33 cellular contexts compared by ENCODE assay signal in genomic region chr2:65500319-65501040, GRCh38.
DNase-seq lines count a peak whose midpoint lies in the region; ATAC-seq and TF ChIP-seq lines count a peak whose summit lies in the region.
"Had no signal": no experiment of that assay in that cellular context is flagged by ENCODE, and none has a peak within 500 bp of the region (broad histone marks: within the 10 kb centered on the region; RNA-seq: fewer than 3 reads in every experiment).

No MANE protein-coding gene starts in this region.

- H3K27ac ChIP-seq in OCI-LY1 (ENCODE audit: low read depth, low read length, poor library complexity, severe bottlenecking) (no peak overlapping the region), adrenal gland (no peak overlapping the region), GM23338 (ENCODE audit: low read depth) (no peak overlapping the region)
- H3K27ac ChIP-seq in CD8-positive, alpha-beta memory T cell (ENCODE audit: low read depth, low read length), result no peak overlapping the region
- H3K27ac ChIP-seq: coronary artery, HL-60, PC-9, thoracic aorta, uterus had no signal

- intact Hi-C loops in adrenal gland (cut with DNase I), result no loop called here

- H3K9me3 Mint-ChIP-seq in GM23338, result no peaks in the 10 kb centered on the region; the same call in 2 of the 3 replicates
- no peaks in the 10 kb centered on the region for H3K9me3 Mint-ChIP-seq in CD8-positive, alpha-beta memory T cell
- H3K9me3 Mint-ChIP-seq: activated naive CD8-positive, alpha-beta T cell treated with anti-CD3 and anti-CD28 coated beads, Interleukin-2, amount 50 U/mL, for 24 hours; natural killer cell; stimulated activated naive CD8-positive, alpha-beta T cell treated with anti-CD3 and anti-CD28 coated beads, Interleukin-15, Interleukin-2, amounts not matched to agents 100 ng/mL and 50 ng/mL, for 24 hours had no signal

- H3K4me3 ChIP-seq in OCI-LY1 (ENCODE audit: low read depth, low read length, poor library complexity, severe bottlenecking), result peak overlapping the region; percentile 23
- H3K4me3 ChIP-seq in adrenal gland, result no peak overlapping the region
- H3K4me3 ChIP-seq in GM23338, result no peak overlapping the region
- no peak overlapping the region for H3K4me3 ChIP-seq in CD8-positive, alpha-beta memory T cell (ENCODE audit: low read length)
- H3K4me3 ChIP-seq: coronary artery, lung, PC-9, thoracic aorta, uterus had no signal

- no peak for TF ChIP-seq POLR2A in adrenal gland (IDR thresholded peaks at IDR 0.05)

- peaks cover 13% of the 10 kb centered on the region for H3K4me1 ChIP-seq in OCI-LY1 (ENCODE audit: insufficient read depth, low read length, severe bottlenecking)
- no peaks in the 10 kb centered on the region for H3K4me1 ChIP-seq in adrenal gland (replicated peaks in 1 of 2)
- H3K4me1 ChIP-seq in GM23338 (ENCODE audit: insufficient read depth), result peaks cover 7% of the 10 kb centered on the region; the same call in 1 of the 2 replicates
- H3K4me1 ChIP-seq in CD8-positive, alpha-beta memory T cell (ENCODE audit: insufficient read depth, low read length), result no peaks in the 10 kb centered on the region

- H3K79me2 ChIP-seq in OCI-LY1 (ENCODE audit: insufficient read depth, low read length) (no peaks in the 10 kb centered on the region), GM23338 (replicated peaks; ENCODE audit: insufficient read depth) (no peaks in the 10 kb centered on the region)

- DNase-seq in GM13976 (ENCODE audit: low spot score) (peak; percentile 31), adrenal gland (no peak), GM23338 (ENCODE audit: low spot score) (no peak)
- DNase-seq in CD8-positive, alpha-beta memory T cell, result no peak
- DNase-seq: 8988T; activated CD4-positive, alpha-beta T cell treated with anti-CD3 and anti-CD28 coated beads, Interleukin-2, amount 50 U/mL, for 48 hours; activated gamma-delta T cell treated with Interleukin-2 at 50 U/mL for 16 hours; activated naive CD8-positive, alpha-beta T cell treated with anti-CD3 and anti-CD28 coated beads, Interleukin-2, amount 50 U/mL, for 24 hours; activated T-cell treated with anti-CD3 and anti-CD28 coated beads, Interleukin-2, amount 50 U/mL, for 48 hours; effector CD8-positive, alpha-beta T cell; hypothalamus; left cardiac atrium; MM.1S; natural killer cell; NCI-H1417; NCI-H2029 treated with DMSO at 0.1 percent for 48 hours; NCI-H524; NK-92 treated with Interleukin-12 subunit alpha and Interleukin-12 subunit beta, amount 100 ng/mL, for 24 hours; occipital lobe; PC-9; T-helper 17 cell; uterus had no signal

- ATAC-seq in GM19455 (IDR thresholded peaks at IDR 0.05; ENCODE audit: unreplicated experiment), result peak; percentile 60
- peak; percentile 53 for ATAC-seq in HG03025 (IDR thresholded peaks at IDR 0.05; ENCODE audit: low FRiP score, unreplicated experiment)
- ATAC-seq in GM19397 (IDR thresholded peaks at IDR 0.05; ENCODE audit: unreplicated experiment), result no peak
- no peak for ATAC-seq in GM23338
- ATAC-seq: activated naive CD8-positive, alpha-beta T cell treated with anti-CD3 and anti-CD28 coated beads, Interleukin-2, amount 50 U/mL, for 24 hours; left cardiac atrium; natural killer cell; SK-N-SH treated with all-trans-retinoic acid at 6 μM for 48 hours; T-helper 17 cell had no signal

- H3K4me2 ChIP-seq in OCI-LY1 (ENCODE audit: low read length), result peak overlapping the region; percentile 30; the same call in 1 of the 2 replicates
- no peak overlapping the region for H3K4me2 ChIP-seq in GM23338
- H3K4me2 ChIP-seq: PC-9 had no signal

- H3K36me3 ChIP-seq in OCI-LY1 (ENCODE audit: insufficient read depth, low read length) (no peaks in the 10 kb centered on the region), adrenal gland (replicated peaks in 1 of 2) (no peaks in the 10 kb centered on the region), GM23338 (ENCODE audit: insufficient read depth) (no peaks in the 10 kb centered on the region)
- H3K36me3 ChIP-seq in CD8-positive, alpha-beta memory T cell (ENCODE audit: insufficient read depth, low read length), result no peaks in the 10 kb centered on the region
- H3K36me3 ChIP-seq: thoracic aorta, uterus had no signal

- POLR2A ChIA-PET in CD8-positive, alpha-beta memory T cell (lab: Charles Lee), result no interaction called here

- no peaks in the 10 kb centered on the region for H3K36me3 Mint-ChIP-seq in GM23338 (ENCODE audit: low read depth)
- H3K36me3 Mint-ChIP-seq in CD8-positive, alpha-beta memory T cell, result no peaks in the 10 kb centered on the region
- H3K36me3 Mint-ChIP-seq: CD14-positive monocyte, natural killer cell had no signal

- H3F3A ChIP-seq in OCI-LY1 (ENCODE audit: insufficient read depth, low read length), result no peaks in the 10 kb centered on the region
- H3F3A ChIP-seq in GM23338 (replicated peaks; ENCODE audit: low read depth), result no peaks in the 10 kb centered on the region

- peaks cover 18% of the 10 kb centered on the region for H3K4me1 Mint-ChIP-seq in GM23338
- no peaks in the 10 kb centered on the region for H3K4me1 Mint-ChIP-seq in CD8-positive, alpha-beta memory T cell
- H3K4me1 Mint-ChIP-seq: activated naive CD8-positive, alpha-beta T cell treated with anti-CD3 and anti-CD28 coated beads, Interleukin-2, amount 50 U/mL, for 24 hours; natural killer cell had no signal

- TF ChIP-seq CTCF in GM13976 (IDR thresholded peaks at IDR 0.05; ENCODE audit: borderline replicate concordance, control extremely low read depth, extremely low read depth, insufficient read depth, missing control alignments) (no peak), OCI-LY1 (IDR thresholded peaks at IDR 0.05; ENCODE audit: low read length) (no peak), adrenal gland (IDR thresholded peaks at IDR 0.05) (no peak), GM23338 (conservative IDR thresholded peaks at IDR 0.05; ENCODE audit: low read depth in 2 of 2) (no peak)

- H3K9me2 ChIP-seq in OCI-LY1 (ENCODE audit: low read depth, low read length), result no peaks in the 10 kb centered on the region
- H3K9me2 ChIP-seq in GM23338 (ENCODE audit: insufficient read depth), result no peaks in the 10 kb centered on the region

- H3K4me3 Mint-ChIP-seq in GM23338, result no peak overlapping the region
- peak overlapping the region in 1 of 7 donors; percentile 16 for H3K4me3 Mint-ChIP-seq in CD8-positive, alpha-beta memory T cell
- H3K4me3 Mint-ChIP-seq: activated naive CD8-positive, alpha-beta T cell treated with anti-CD3 and anti-CD28 coated beads, Interleukin-2, amount 50 U/mL, for 24 hours; CD14-positive monocyte; natural killer cell; stimulated activated naive CD8-positive, alpha-beta T cell treated with anti-CD3 and anti-CD28 coated beads, Interleukin-15, Interleukin-2, amounts not matched to agents 100 ng/mL and 50 ng/mL, for 24 hours; T-helper 17 cell had no signal

- H3K9me3 ChIP-seq in OCI-LY1 (ENCODE audit: low read length) (no peaks in the 10 kb centered on the region), adrenal gland (replicated peaks in 1 of 3) (no peaks in the 10 kb centered on the region)
- H3K9me3 ChIP-seq in CD8-positive, alpha-beta memory T cell (ENCODE audit: low read length), result no peaks in the 10 kb centered on the region
- H3K9me3 ChIP-seq: thoracic aorta, uterus had no signal

- 90 to 93% (median 91%) methylated on average over 9 of the region's 9 CpGs for WGBS in adrenal gland, 4 donors

- peaks cover 5% of the 10 kb centered on the region for H3K27me3 Mint-ChIP-seq in GM23338 (ENCODE audit: insufficient read depth, low read depth, poor library complexity)
- peaks cover 0 to 17% of the 10 kb centered on the region in 2 donors for H3K27me3 Mint-ChIP-seq in CD8-positive, alpha-beta memory T cell

- H3K9ac ChIP-seq in OCI-LY1 (ENCODE audit: low read length), result no peak overlapping the region; the same call in 1 of the 2 replicates

- no peaks in the 10 kb centered on the region; the same call in 1 of the 2 replicates for H3K27me3 ChIP-seq in OCI-LY1 (ENCODE audit: insufficient read depth, low read length)
- H3K27me3 ChIP-seq in adrenal gland, result no peaks in the 10 kb centered on the region
- no peaks in the 10 kb centered on the region for H3K27me3 ChIP-seq in GM23338 (ENCODE audit: insufficient read depth)
- no peaks in the 10 kb centered on the region for H3K27me3 ChIP-seq in CD8-positive, alpha-beta memory T cell (ENCODE audit: insufficient read depth, low read length, poor library complexity, severe bottlenecking)
- H3K27me3 ChIP-seq: uterus had no signal

- H3K27ac Mint-ChIP-seq in GM23338, result no peak overlapping the region
- H3K27ac Mint-ChIP-seq in CD8-positive, alpha-beta memory T cell, result peak overlapping the region in 1 of 8 donors; percentile 44
- H3K27ac Mint-ChIP-seq: activated naive CD8-positive, alpha-beta T cell treated with anti-CD3 and anti-CD28 coated beads, Interleukin-2, amount 50 U/mL, for 24 hours; CD14-positive monocyte; natural killer cell; stimulated activated naive CD8-positive, alpha-beta T cell treated with anti-CD3 and anti-CD28 coated beads, Interleukin-15, Interleukin-2, amounts not matched to agents 100 ng/mL and 50 ng/mL, for 24 hours; T-helper 17 cell had no signal

- in situ Hi-C loops in GM13976 (cut with MboI; ENCODE audit: low sequenced_read_pairs, unreplicated experiment), result no loop called here

- H2AFZ ChIP-seq in OCI-LY1 (ENCODE audit: low read length) (no peak overlapping the region), GM23338 (no peak overlapping the region)
- H2AFZ ChIP-seq: PC-9 had no signal

- H4K20me1 ChIP-seq in OCI-LY1 (ENCODE audit: insufficient read depth, low read length) (no peaks in the 10 kb centered on the region), GM23338 (replicated peaks; ENCODE audit: insufficient read depth) (no peaks in the 10 kb centered on the region)

- CTCF ChIA-PET in CD8-positive, alpha-beta memory T cell (lab: Charles Lee), result no interaction called here

TF ChIP-seq in GM23338, 12 proteins besides CTCF, POLR2A, EP300 and RAD21 (continues in another document):
- TF ChIP-seq ZNF331 (CRISPR knock-in tag; IDR thresholded peaks at IDR 0.05; ENCODE audit: low read depth) (no peak), ZNF114 (CRISPR knock-in tag; IDR thresholded peaks at IDR 0.05) (no peak)

Comparison
In these comparisons a context has a peak if more than half of its experiments do, and no peak if none do; other contexts are left out.
1. ATAC-seq: peak in GM19455 (single experiment) and HG03025 (single experiment); none in GM19397 (single experiment) and GM23338 (single experiment).